8 cellular contexts compared by ENCODE assay signal in genomic region chr1:201450721-201451291, GRCh38. TPM values are rescaled to one million over a fixed set of nuclear protein-coding genes. Genes with fewer than 3 reads are reported as not detected.
DNase-seq lines count a peak whose midpoint lies in the region.

No MANE protein-coding gene starts in this region.

- peak; percentile 90 for DNase-seq in AG20443 (ENCODE audit: low spot score)
- peak; percentile 69 for DNase-seq in M059J (ENCODE audit: low read depth)
- DNase-seq in dermis blood vessel endothelial cell = peak; percentile 80
- no peak for DNase-seq in NCI-H1048 (lab: John Stamatoyannopoulos, UW)
- no peak for DNase-seq in stimulated activated CD4-positive, alpha-beta T cell treated with anti-CD3 and anti-CD28 coated beads, Interleukin-4, amount 100 ng/mL, for 1 hour
- DNase-seq in NCI-H2081 treated with DMSO at 0.1 percent for 48 hours (lab: John Stamatoyannopoulos, UW) = no peak
- no peak for DNase-seq in NCI-H1092 (lab: John Stamatoyannopoulos, UW)

- no peaks in the 10 kb centered on the region for H3K36me3 ChIP-seq in muscle layer of duodenum (ENCODE audit: control insufficient read depth in 1 of 2, insufficient read depth in 2 of 2, low read length in 2 of 2)

- peak overlapping the region; percentile 21 for H3K27ac ChIP-seq in muscle layer of duodenum (ENCODE audit: low read length)

- H3K4me1 ChIP-seq in muscle layer of duodenum (ENCODE audit: control insufficient read depth in 1 of 2, insufficient read depth in 2 of 2, low read length in 2 of 2) = peaks cover 7 to 28% of the 10 kb centered on the region in 2 donors

- no peak overlapping the region for H3K4me3 ChIP-seq in muscle layer of duodenum (ENCODE audit: low read depth in 1 of 2, low read length in 2 of 2)

- no peaks in the 10 kb centered on the region for H3K27me3 ChIP-seq in muscle layer of duodenum (ENCODE audit: low read depth, low read length)

- H3K9me3 ChIP-seq in muscle layer of duodenum (ENCODE audit: control insufficient read depth in 1 of 2, low read length in 2 of 2) = no peaks in the 10 kb centered on the region

RNA-seq across cellular contexts. Expression of gene PHLDA3, which starts 18.2 kb away (rescaled TPM):
- 7.6 and 17.3 TPM in 2 replicates for total RNA-seq in M059J (2014; rRNA removed; shearing (Covaris generic))
- 29.4 and 56.3 TPM in 2 replicates for total RNA-seq in dermis blood vessel endothelial cell

RNA-seq across cellular contexts. Expression of gene TNNI1, which starts 29.3 kb away (rescaled TPM):
- not detected in 2 replicates for total RNA-seq in M059J (2014; rRNA removed; shearing (Covaris generic))
- not detected in 2 replicates for total RNA-seq in dermis blood vessel endothelial cell

RNA-seq across cellular contexts. Expression of gene LAD1, which starts 51.7 kb away (rescaled TPM):
- total RNA-seq in M059J (2014; rRNA removed; shearing (Covaris generic)) = 0.07 TPM in 1 of 2 replicates, not detected in the other
- 0.09 and 0.68 TPM in 2 replicates for total RNA-seq in dermis blood vessel endothelial cell

RNA-seq across cellular contexts. Expression of gene CSRP1, which starts 56.1 kb away (rescaled TPM):
- total RNA-seq in M059J (2014; rRNA removed; shearing (Covaris generic)) = 565 and 854 TPM in 2 replicates
- 256 and 443 TPM in 2 replicates for total RNA-seq in dermis blood vessel endothelial cell

Comparison
In these comparisons a context has a peak if more than half of its experiments do, and no peak if none do; other contexts are left out.
1. DNase-seq: peak in AG20443 (single experiment), M059J (single experiment) and dermis blood vessel endothelial cell (single experiment); none in NCI-H1048 (single experiment), stimulated activated CD4-positive, alpha-beta T cell treated with anti-CD3 and anti-CD28 coated beads, Interleukin-4, amount 100 ng/mL, for 1 hour (single experiment), NCI-H2081 treated with DMSO at 0.1 percent for 48 hours (single experiment) and NCI-H1092 (single experiment).